Comparison of ENCODE assay signal across 8 cellular contexts in the genomic region with DNA sequence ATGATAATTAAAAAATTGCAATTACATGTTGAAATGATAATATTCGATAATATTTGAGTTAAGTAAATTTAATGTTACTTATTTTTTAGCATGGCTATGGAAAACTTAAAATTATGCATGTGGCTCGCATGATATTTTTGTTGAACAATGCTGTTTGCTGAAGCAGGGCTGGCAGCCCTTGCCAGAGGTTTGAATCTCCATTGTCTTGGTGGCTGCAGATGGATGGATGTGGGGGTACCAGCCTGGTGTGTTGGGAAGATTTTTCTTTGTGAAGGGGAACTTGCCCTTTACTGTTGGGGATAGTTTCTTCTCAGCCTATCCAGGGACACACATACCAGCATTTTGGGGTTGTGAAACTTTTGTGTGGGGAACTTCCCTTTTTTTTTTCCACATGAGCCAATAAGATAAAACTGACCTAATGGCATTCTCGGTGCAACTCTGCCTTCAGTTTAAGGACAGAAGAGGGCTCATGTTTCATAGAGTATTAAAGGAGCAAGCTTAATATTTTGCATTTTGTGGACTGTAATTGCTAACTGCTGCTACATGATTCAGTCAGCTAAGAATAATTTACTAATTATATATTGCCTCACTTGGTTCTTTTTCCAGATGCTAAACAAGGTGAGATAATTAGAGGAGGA. TPM values are rescaled to one million over a fixed set of nuclear protein-coding genes. Genes with fewer than 3 reads are reported as not detected.
A peak's percentile ranks its signal among the peaks of the same experiment; 100 is the strongest.
DNase-seq lines count a peak whose midpoint lies in the region; ATAC-seq and TF ChIP-seq lines count a peak whose summit lies in the region.

No MANE protein-coding gene starts in this region.

- H3K4me3 ChIP-seq in adipocyte (ENCODE audit: low read length) (peak overlapping the region; percentile 55), mucosa of descending colon (no peak overlapping the region)

- H3K36me3 ChIP-seq in adipocyte (ENCODE audit: control insufficient read depth, insufficient read depth, low read length, severe bottlenecking) (no peaks in the 10 kb centered on the region), mucosa of descending colon (ENCODE audit: low read depth) (no peaks in the 10 kb centered on the region)

- ATAC-seq in GM21367 (IDR thresholded peaks at IDR 0.05; ENCODE audit: unreplicated experiment) (peak; percentile 51), HG03571 (IDR thresholded peaks at IDR 0.05; ENCODE audit: unreplicated experiment) (peak; percentile 55), mucosa of descending colon (peak; percentile 58)

- DNase-seq in GDM1 (lab: John Stamatoyannopoulos, UW) (peak; percentile 54), adipocyte (ENCODE audit: low read depth) (peak; percentile 90), mucosa of descending colon (no peak), cerebellar nuclear complex (lab: John Stamatoyannopoulos, UW) (no peak), NCI-H1048 (lab: John Stamatoyannopoulos, UW) (no peak), C1 segment of cervical spinal cord (lab: John Stamatoyannopoulos, UW) (no peak)

- peak overlapping the region; percentile 34 for H3K9ac ChIP-seq in adipocyte (ENCODE audit: low read length)

- intact Hi-C loops in mucosa of descending colon (cut with DNase I, micrococcal nuclease), result loop anchor here in 1 of 2 donors (10.0 kb wide), 1 partner anchor 76 kb away; no protein-coding TSS in a partner anchor

- H3K4me1 ChIP-seq in adipocyte (ENCODE audit: control insufficient read depth, insufficient read depth, low read length), result peaks cover 38% of the 10 kb centered on the region
- H3K4me1 ChIP-seq in mucosa of descending colon (ENCODE audit: low read depth), result peaks cover 4% of the 10 kb centered on the region

- no peaks in the 10 kb centered on the region for H3K27me3 ChIP-seq in adipocyte (replicated peaks; ENCODE audit: control insufficient read depth, insufficient read depth, low read length)

- no peaks in the 10 kb centered on the region for H3K9me3 ChIP-seq in adipocyte (ENCODE audit: control insufficient read depth, low read length)
- no peaks in the 10 kb centered on the region for H3K9me3 ChIP-seq in mucosa of descending colon

- no peak for TF ChIP-seq CTCF in mucosa of descending colon (IDR thresholded peaks at IDR 0.05)

RNA-seq across cellular contexts. Expression of a gene that starts 8.8 kb away (rescaled TPM):
- total RNA-seq in mucosa of descending colon, result 100 to 1,000 TPM in 1 of 3 donors, 10 to 100 TPM in 2; 88.0 to 331 (median 90.2) TPM

Comparison
In these comparisons a context has a peak if more than half of its experiments do, and no peak if none do; other contexts are left out.
1. DNase-seq: peak in GDM1 (single experiment) and adipocyte (single experiment); none in mucosa of descending colon (0 of 3), cerebellar nuclear complex (0 of 2), NCI-H1048 (single experiment) and C1 segment of cervical spinal cord (0 of 14).
2. Peak in every context shown above with its lines, with median percentiles within 50 percentile points of each other: ATAC-seq.